ENCODE assay signal across 20 cellular contexts in genomic region chr10:36555036-36555435, GRCh38.
"Had no signal": no experiment of that assay in that cellular context is flagged by ENCODE, and none has a peak within 500 bp of the region (broad histone marks: within the 10 kb centered on the region; RNA-seq: fewer than 3 reads in every experiment).

No MANE protein-coding gene starts in this region.

- H3K27me3 Mint-ChIP-seq: activated B cell treated with CpG ODN at 0.5 μM for 24 hours; activated CD4-positive, alpha-beta T cell treated with anti-CD3 and anti-CD28 coated beads, Interleukin-2, amount 10 ng/mL, durations not matched to agents 7 days and 5 days had no signal

- DNase-seq: activated B cell treated with CpG ODN at 0.5 μM for 24 hours; activated CD4-positive, alpha-beta T cell treated with anti-CD3 and anti-CD28 coated beads, Interleukin-2, amount 10 ng/mL, durations not matched to agents 7 days and 5 days; activated CD8-positive, alpha-beta memory T cell treated with anti-CD3 and anti-CD28 coated beads for 24 hours; activated naive CD4-positive, alpha-beta T cell treated with anti-CD3 and anti-CD28 coated beads, Interleukin-2, amount 50 U/mL, for 16 hours; brain microvascular endothelial cell; cerebellar nuclear complex; dermis blood vessel endothelial cell; endodermal cell; erythroblast; glutamatergic neuron; immature natural killer cell; mesenchymal stem cell; pancreas; retina; small intestine; trophoblast cell had no signal

- H3K9me3 ChIP-seq: pancreas had no signal

- H3K9me3 Mint-ChIP-seq: activated B cell treated with CpG ODN at 0.5 μM for 24 hours, endodermal cell had no signal

- H3K36me3 Mint-ChIP-seq: immature natural killer cell; stimulated activated effector memory CD8-positive, alpha-beta T cell treated with anti-CD3 and anti-CD28 coated beads, Interleukin-12 subunit alpha, Interleukin-12 subunit beta, amount 100 ng/mL, for 72 hours had no signal

- ATAC-seq: left lobe of liver; pancreas; SK-N-SH treated with all-trans-retinoic acid at 6 μM for 48 hours; stimulated activated effector memory CD8-positive, alpha-beta T cell treated with anti-CD3 and anti-CD28 coated beads, Interleukin-12 subunit alpha, Interleukin-12 subunit beta, amount 100 ng/mL, for 72 hours had no signal

- H3K27me3 ChIP-seq: brain microvascular endothelial cell, pancreas had no signal

- FAIRE-seq: pancreas, small intestine had no signal

- H3K4me1 ChIP-seq: pancreas had no signal

- H3K4me3 ChIP-seq: pancreas had no signal

- H3K36me3 ChIP-seq: brain microvascular endothelial cell, pancreas had no signal

- H3K4me3 Mint-ChIP-seq: activated B cell treated with CpG ODN at 0.5 μM for 24 hours; activated CD4-positive, alpha-beta T cell treated with anti-CD3 and anti-CD28 coated beads, Interleukin-2, amount 10 ng/mL, durations not matched to agents 7 days and 5 days; endodermal cell; immature natural killer cell; stimulated activated effector memory CD8-positive, alpha-beta T cell treated with anti-CD3 and anti-CD28 coated beads, Interleukin-12 subunit alpha, Interleukin-12 subunit beta, amount 100 ng/mL, for 72 hours; T-helper 1 cell treated with Interleukin-12 subunit alpha and Interleukin-12 subunit beta and Interleukin-4 antibody, amounts not matched to agents 30 μg/mL and 1 μg/mL, for 36 hours had no signal

- H3K27ac ChIP-seq: brain microvascular endothelial cell, pancreas had no signal

- H3K4me1 Mint-ChIP-seq: activated B cell treated with CpG ODN at 0.5 μM for 24 hours; activated CD4-positive, alpha-beta T cell treated with anti-CD3 and anti-CD28 coated beads, Interleukin-2, amount 10 ng/mL, durations not matched to agents 7 days and 5 days; endodermal cell; immature natural killer cell; stimulated activated effector memory CD8-positive, alpha-beta T cell treated with anti-CD3 and anti-CD28 coated beads, Interleukin-12 subunit alpha, Interleukin-12 subunit beta, amount 100 ng/mL, for 72 hours had no signal
